ENCODE assay signal across 18 cellular contexts in the genomic region with DNA sequence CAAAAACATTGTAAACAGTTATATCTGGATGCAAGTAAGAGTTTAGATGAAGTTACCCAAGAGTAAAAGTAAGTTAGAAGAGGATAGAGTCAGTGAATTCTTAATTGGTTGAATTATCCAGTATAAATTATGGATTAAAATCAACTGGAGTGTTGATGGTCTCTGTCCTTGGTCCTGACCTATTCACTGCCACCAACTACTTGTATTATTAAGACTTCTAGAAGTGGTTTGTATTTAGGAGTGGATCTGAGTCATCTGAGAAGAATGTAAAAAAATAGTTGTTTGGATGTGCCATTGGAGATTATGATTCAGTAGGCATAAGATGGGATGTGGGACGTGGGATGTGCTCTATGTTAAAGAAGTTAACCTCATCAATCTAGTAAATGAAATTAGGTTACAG.
DNase-seq lines count a peak whose midpoint lies in the region; ATAC-seq and TF ChIP-seq lines count a peak whose summit lies in the region.
"Had no signal": no experiment of that assay in that cellular context is flagged by ENCODE, and none has a peak within 500 bp of the region (broad histone marks: within the 10 kb centered on the region; RNA-seq: fewer than 3 reads in every experiment).

No MANE protein-coding gene starts in this region.

- no peak overlapping the region for H3K9ac ChIP-seq in endodermal cell (ENCODE audit: extremely low read depth, low read length, poor library complexity, severe bottlenecking)

- no peaks in the 10 kb centered on the region for H3K27me3 ChIP-seq in endodermal cell (ENCODE audit: control insufficient read depth, insufficient read depth, low read length, poor library complexity, severe bottlenecking)
- H3K27me3 ChIP-seq: ascending aorta, esophagus squamous epithelium, MG63 had no signal

- H3K36me3 Mint-ChIP-seq in endodermal cell (ENCODE audit: low read depth) = no peaks in the 10 kb centered on the region
- no peaks in the 10 kb centered on the region for H3K36me3 Mint-ChIP-seq in natural killer cell
- H3K36me3 Mint-ChIP-seq: stimulated activated memory B cell treated with anti-CD40 and anti-IgM and Interleukin-4, amounts not matched to agents 10 μg/mL and 1 μg/mL and 100 μg/mL, for 72 hours had no signal

- no peaks in the 10 kb centered on the region for H3K27me3 Mint-ChIP-seq in endodermal cell (ENCODE audit: insufficient read depth)
- no peaks in the 10 kb centered on the region for H3K27me3 Mint-ChIP-seq in natural killer cell (ENCODE audit: low read depth in 2 of 2)
- H3K27me3 Mint-ChIP-seq: stimulated activated memory B cell treated with anti-CD40 and anti-IgM and Interleukin-4, amounts not matched to agents 10 μg/mL and 1 μg/mL and 100 μg/mL, for 72 hours had no signal

- H3K36me3 ChIP-seq in endodermal cell (ENCODE audit: control insufficient read depth, insufficient read depth, low read length) = no peaks in the 10 kb centered on the region
- H3K36me3 ChIP-seq: ascending aorta, esophagus squamous epithelium, MG63, WERI-Rb-1 had no signal

- no peaks in the 10 kb centered on the region for H3K9me3 Mint-ChIP-seq in endodermal cell
- peaks cover 2% of the 10 kb centered on the region in 2 donors for H3K9me3 Mint-ChIP-seq in natural killer cell
- H3K9me3 Mint-ChIP-seq: CD4-positive, alpha-beta T cell had no signal

- H3K27ac Mint-ChIP-seq in endodermal cell = no peak overlapping the region
- H3K27ac Mint-ChIP-seq in natural killer cell = no peak overlapping the region
- H3K27ac Mint-ChIP-seq: CD4-positive, alpha-beta T cell; stimulated activated memory B cell treated with anti-CD40 and anti-IgM and Interleukin-4, amounts not matched to agents 10 μg/mL and 1 μg/mL and 100 μg/mL, for 72 hours had no signal

- peaks cover 5% of the 10 kb centered on the region for H3K9me3 ChIP-seq in endodermal cell (ENCODE audit: control insufficient read depth, low read length)
- H3K9me3 ChIP-seq: ascending aorta, esophagus squamous epithelium, MG63 had no signal

- no peaks in the 10 kb centered on the region for H3K4me1 ChIP-seq in endodermal cell (ENCODE audit: control insufficient read depth, insufficient read depth, low read length)
- H3K4me1 ChIP-seq: ascending aorta, esophagus squamous epithelium had no signal

- H3K27ac ChIP-seq in endodermal cell (ENCODE audit: low read depth, low read length) = no peak overlapping the region
- H3K27ac ChIP-seq: ascending aorta, esophagus squamous epithelium, WERI-Rb-1 had no signal

- 10% methylated on average over 1 of the region's 1 CpG; no CpG with 5 or more reads in 1 of the 2 experiments for WGBS in endodermal cell (ENCODE audit: insufficient coverage in 1 of 2, insufficient read length in 1 of 2), 2 experiments

- ATAC-seq in left colon (no peak), natural killer cell (no peak), GM21619 (IDR thresholded peaks at IDR 0.05; ENCODE audit: unreplicated experiment) (no peak)
- ATAC-seq: left cardiac atrium; stimulated activated memory B cell treated with anti-CD40 and anti-IgM and Interleukin-4, amounts not matched to agents 10 μg/mL and 1 μg/mL and 100 μg/mL, for 72 hours had no signal

- peak; percentile 50 for DNase-seq in EH (ENCODE audit: low read depth)
- DNase-seq in NCI-H226 = peak; percentile 36
- DNase-seq in dermis blood vessel endothelial cell = peak; percentile 59
- peak; percentile 52 to 67 for DNase-seq in lung microvascular endothelial cell (ENCODE audit: low read depth in 2 of 2)
- DNase-seq in left colon = no peak
- DNase-seq in endodermal cell = no peak
- no peak for DNase-seq in natural killer cell
- DNase-seq: CD4-positive, alpha-beta T cell; esophagus squamous epithelium; left cardiac atrium; MG63; NCI-H2227 treated with DMSO at 0.1 percent for 48 hours; occipital lobe; SHP77 treated with DMSO at 0.1 percent for 48 hours had no signal

- H3K4me3 ChIP-seq in endodermal cell (ENCODE audit: low read length) = no peak overlapping the region
- H3K4me3 ChIP-seq: ascending aorta, esophagus squamous epithelium, MG63 had no signal

- TF ChIP-seq CTCF in endodermal cell (conservative IDR thresholded peaks at IDR 0.05) = no peak
- no peak for TF ChIP-seq CTCF in natural killer cell (IDR thresholded peaks at IDR 0.05)

- H3K4me3 Mint-ChIP-seq in endodermal cell (no peak overlapping the region), natural killer cell (no peak overlapping the region)
- H3K4me3 Mint-ChIP-seq: CD4-positive, alpha-beta T cell; stimulated activated memory B cell treated with anti-CD40 and anti-IgM and Interleukin-4, amounts not matched to agents 10 μg/mL and 1 μg/mL and 100 μg/mL, for 72 hours had no signal

- peaks cover 10% of the 10 kb centered on the region for H3K4me1 Mint-ChIP-seq in endodermal cell
- no peaks in the 10 kb centered on the region for H3K4me1 Mint-ChIP-seq in natural killer cell
- H3K4me1 Mint-ChIP-seq: stimulated activated memory B cell treated with anti-CD40 and anti-IgM and Interleukin-4, amounts not matched to agents 10 μg/mL and 1 μg/mL and 100 μg/mL, for 72 hours had no signal

- intact Hi-C loops in left colon (cut with DNase I, micrococcal nuclease) = no loop called here
- intact Hi-C loops in natural killer cell (cut with micrococcal nuclease) = no loop called here

Comparison
In these comparisons a context has a peak if more than half of its experiments do, and no peak if none do; other contexts are left out.
1. DNase-seq: peak in EH (single experiment), NCI-H226 (single experiment), dermis blood vessel endothelial cell (single experiment) and lung microvascular endothelial cell (2 of 2); none in left colon (0 of 2), endodermal cell (single experiment) and natural killer cell (single experiment).